In the genomic region with DNA sequence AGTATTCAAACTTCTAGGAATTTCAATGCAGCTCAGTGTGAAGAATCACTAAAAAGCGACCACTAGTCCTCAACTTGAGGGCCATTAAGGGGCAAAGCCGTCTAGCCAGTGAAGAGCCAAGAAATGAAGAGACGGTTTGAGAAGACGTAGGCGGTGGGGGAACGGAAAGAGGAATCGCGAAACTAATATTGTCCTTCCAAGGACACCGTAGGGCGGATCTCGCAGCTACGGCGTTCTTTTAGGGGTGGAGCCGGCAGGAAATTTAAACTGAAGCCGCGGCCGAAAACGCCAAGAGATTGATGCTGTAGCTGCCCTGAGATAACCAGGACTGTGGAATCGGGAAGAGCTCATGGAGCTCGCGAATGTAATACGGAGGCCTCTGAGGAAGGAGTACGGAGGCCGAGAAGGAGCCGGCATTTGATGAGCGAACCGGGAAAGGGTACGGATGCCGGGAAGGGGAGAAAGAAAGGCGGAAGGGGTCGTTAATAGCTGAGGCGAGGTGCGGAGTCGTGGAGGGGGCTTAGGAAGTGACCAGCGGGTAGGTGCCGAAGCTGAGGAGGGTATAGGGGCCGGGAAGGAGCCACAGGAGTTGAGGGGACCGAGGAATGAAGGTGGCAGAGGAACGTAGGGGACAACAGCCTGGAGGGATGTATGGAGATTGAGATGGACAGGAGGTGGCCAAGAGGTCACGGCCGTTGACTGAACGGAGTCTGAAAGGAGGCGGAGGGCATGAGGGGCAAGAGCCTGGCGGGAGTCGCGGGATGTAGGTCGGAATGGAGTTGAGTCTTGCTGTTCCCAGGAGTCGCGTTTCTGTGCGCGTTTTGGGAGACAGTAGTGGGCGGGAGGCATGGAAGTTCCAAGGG, we compare ENCODE assay signal across 8 cellular contexts. TPM values are rescaled to one million over a fixed set of nuclear protein-coding genes. Genes with fewer than 3 reads are reported as not detected.
A peak's percentile ranks its signal among the peaks of the same experiment; 100 is the strongest.
DNase-seq lines count a peak whose midpoint lies in the region; ATAC-seq and TF ChIP-seq lines count a peak whose summit lies in the region.

A gene with protein sequence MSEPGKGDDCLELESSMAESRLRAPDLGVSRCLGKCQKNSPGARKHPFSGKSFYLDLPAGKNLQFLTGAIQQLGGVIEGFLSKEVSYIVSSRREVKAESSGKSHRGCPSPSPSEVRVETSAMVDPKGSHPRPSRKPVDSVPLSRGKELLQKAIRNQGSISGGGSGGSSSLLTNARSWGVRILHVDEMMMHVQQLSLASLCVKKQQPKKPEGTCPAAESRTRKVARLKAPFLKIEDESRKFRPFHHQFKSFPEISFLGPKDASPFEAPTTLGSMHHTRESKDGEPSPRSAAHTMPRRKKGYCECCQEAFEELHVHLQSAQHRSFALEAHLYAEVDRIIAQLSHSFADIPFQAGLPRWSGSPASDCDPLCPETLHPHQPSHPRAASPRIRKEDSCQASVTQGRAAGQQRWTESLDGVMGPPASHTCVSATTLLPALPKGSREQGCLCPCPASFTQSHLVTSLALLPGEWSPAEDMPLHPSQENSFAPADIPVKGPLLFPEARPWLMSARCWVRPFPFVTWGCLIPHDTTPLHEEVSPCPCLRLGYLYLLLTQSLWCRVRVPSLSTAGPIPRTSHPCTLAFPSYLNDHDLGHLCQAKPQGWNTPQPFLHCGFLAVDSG (plus strand): TSS at position 265 of the 863 bp plus-strand sequence. CDS start 156 bp downstream, at position 421.

- no peaks in the 10 kb centered on the region for H3K36me3 Mint-ChIP-seq in activated T-cell treated with anti-CD3 and anti-CD28 coated beads, Interleukin-2, amount 50 U/mL, for 4 hours (ENCODE audit: insufficient read depth)

- no peaks in the 10 kb centered on the region for H3K9me3 ChIP-seq in Karpas-422 (ENCODE audit: low read length)
- no peaks in the 10 kb centered on the region for H3K9me3 ChIP-seq in Panc1 (ENCODE audit: control insufficient read depth, insufficient read depth, low read depth, low read length)

- H3K27ac ChIP-seq in Karpas-422 (ENCODE audit: low read length) (peak within 1 kb of the TSS; percentile 54), Panc1 (ENCODE audit: low read length) (peak within 1 kb of the TSS; percentile 97)

- H3K36me3 ChIP-seq in Karpas-422 (ENCODE audit: insufficient read depth, low read length) (peaks cover 3% of the 10 kb centered on the region; the same call in 1 of the 2 replicates), Panc1 (ENCODE audit: control insufficient read depth, insufficient read depth, low read length) (no peaks in the 10 kb centered on the region; the same call in none of the 2 replicates)

- H2AFZ ChIP-seq in Karpas-422 (ENCODE audit: low read length), result peak within 1 kb of the TSS; percentile 96

- CTCF ChIA-PET in Panc1 (lab: Charles Lee), result interaction anchor here (0.6 kb wide), 1 partner anchor 55 kb away, joined by 5 read pairs; no protein-coding TSS in a partner anchor

- no peaks in the 10 kb centered on the region for H3K9me2 ChIP-seq in Karpas-422 (replicated peaks; ENCODE audit: insufficient read depth, low read length)

- H3K4me1 ChIP-seq in Karpas-422 (ENCODE audit: low read length), result peaks cover 18% of the 10 kb centered on the region
- H3K4me1 ChIP-seq in Panc1 (ENCODE audit: control insufficient read depth, insufficient read depth, low read length), result peaks cover 5% of the 10 kb centered on the region; the same call in 1 of the 2 replicates

- H3K4me1 Mint-ChIP-seq in activated T-cell treated with anti-CD3 and anti-CD28 coated beads, Interleukin-2, amount 50 U/mL, for 4 hours (ENCODE audit: low read depth), result peaks cover 5% of the 10 kb centered on the region

- POLR2A ChIA-PET in Panc1 (lab: Charles Lee), result no interaction called here

- TF ChIP-seq CTCF in Panc1 (IDR thresholded peaks at IDR 0.05), result no peak

- TF ChIP-seq POLR2A in GM18505 (IDR thresholded peaks at IDR 0.05; ENCODE audit: borderline replicate concordance, extremely low read depth, insufficient read depth, insufficient read length), result peak; percentile 70

- H3K4me3 Mint-ChIP-seq in activated T-cell treated with anti-CD3 and anti-CD28 coated beads, Interleukin-2, amount 50 U/mL, for 4 hours, result no peak within 1 kb of the TSS

- intact Hi-C loops in Panc1 (cut with micrococcal nuclease; ENCODE audit: unreplicated experiment), result no loop called here

- H3K4me3 ChIP-seq in Karpas-422 (ENCODE audit: low read length), result peak within 1 kb of the TSS; percentile 98
- H3K4me3 ChIP-seq in Panc1 (ENCODE audit: low read depth in 2 of 2, low read length in 2 of 2), result peak within 1 kb of the TSS; percentile 81 to 94

- no peaks in the 10 kb centered on the region for H4K20me1 ChIP-seq in Karpas-422 (ENCODE audit: insufficient read depth, low read depth, low read length)

- no TSS peak for BruUV-seq in Panc1 (replicated peaks; lab: Mats Ljungman, UMichigan)

- H3K79me2 ChIP-seq in Karpas-422 (ENCODE audit: low read length), result peaks cover 33% of the 10 kb centered on the region

- DNase-seq in Karpas-422, result peak; percentile 97
- DNase-seq in Panc1 (ENCODE audit: low read depth, low spot score), result peak; percentile 47
- DNase-seq in activated T-cell treated with anti-CD3 and anti-CD28 coated beads, Interleukin-2, amount 50 U/mL, for 4 hours, result peak; percentile 76
- peak; percentile 92 for DNase-seq in fibroblast of gingiva (ENCODE audit: low read depth)
- DNase-seq in myocyte (ENCODE audit: low read depth), result peak; percentile 96
- DNase-seq in stimulated activated CD8-positive, alpha-beta memory T cell treated with anti-CD3 and anti-CD28 coated beads, Interleukin-7, amount 100 ng/mL, for 24 hours (ENCODE audit: low read depth), result peak; percentile 63

- peak within 1 kb of the TSS; percentile 98 for H3K9ac ChIP-seq in Karpas-422 (ENCODE audit: low read length)

- H3K4me2 ChIP-seq in Karpas-422 (ENCODE audit: low read depth, low read length, poor library complexity, severe bottlenecking), result peak within 1 kb of the TSS; percentile 95

- ATAC-seq in GM18505 (IDR thresholded peaks at IDR 0.05; ENCODE audit: unreplicated experiment), result peak; percentile 72
- peak; percentile 91 for ATAC-seq in Panc1
- peak; percentile 82 to 89 for ATAC-seq in activated T-cell treated with anti-CD3 and anti-CD28 coated beads, Interleukin-2, amount 50 U/mL, for 4 hours
- no peak for ATAC-seq in GM21390 (IDR thresholded peaks at IDR 0.05; ENCODE audit: unreplicated experiment)

- in situ Hi-C loops in Panc1 (cut with HindIII; ENCODE audit: low pct_unique_long_range_greater_than_20kb, low sequenced_read_pairs), result no loop called here

- peaks cover 3% of the 10 kb centered on the region for H3K27me3 Mint-ChIP-seq in activated T-cell treated with anti-CD3 and anti-CD28 coated beads, Interleukin-2, amount 50 U/mL, for 4 hours (ENCODE audit: low read depth)

- H3K27me3 ChIP-seq in Karpas-422 (ENCODE audit: low read length) (no peaks in the 10 kb centered on the region), Panc1 (ENCODE audit: control insufficient read depth, insufficient read depth, low read length) (no peaks in the 10 kb centered on the region)

- no peaks in the 10 kb centered on the region for H3K9me3 Mint-ChIP-seq in activated T-cell treated with anti-CD3 and anti-CD28 coated beads, Interleukin-2, amount 50 U/mL, for 4 hours

RNA-seq across cellular contexts. Expression of the gene that starts here (rescaled TPM):
- 11.6 and 16.2 TPM in 2 replicates for total RNA-seq in Karpas-422 (2014; rRNA removed; shearing (Covaris generic); ENCODE audit: low replicate concordance)
- total RNA-seq in Panc1 (2021; ENCODE audit: unreplicated experiment) (24.0 TPM), myocyte (2.4 and 4.6 TPM in 2 replicates)
- polyA plus RNA-seq in Panc1 (2012; ENCODE audit: insufficient read length), result 10.5 TPM
- 1 to 10 TPM; 6.4 to 9.7 (median 9.1) TPM for total RNA-seq in activated T-cell treated with anti-CD3 and anti-CD28 coated beads, Interleukin-2, amount 50 U/mL, for 4 hours
- polyA plus RNA-seq in myocyte (2012), result 2.9 TPM

Comparison
In these comparisons a context has a peak if more than half of its experiments do, and no peak if none do; other contexts are left out.
1. DNase-seq: peak in every context shown above with its lines; median percentile 97 in Karpas-422; 96 in myocyte; 92 in fibroblast of gingiva; 76 in activated T-cell treated with anti-CD3 and anti-CD28 coated beads, Interleukin-2, amount 50 U/mL, for 4 hours; 63 in stimulated activated CD8-positive, alpha-beta memory T cell treated with anti-CD3 and anti-CD28 coated beads, Interleukin-7, amount 100 ng/mL, for 24 hours; 47 in Panc1.